ENCODE assay signal across 27 cellular contexts in genomic region chr18:7480853-7481252, GRCh38.
DNase-seq lines count a peak whose midpoint lies in the region; ATAC-seq, FAIRE-seq and TF ChIP-seq lines count a peak whose summit lies in the region.
"Had no signal": no experiment of that assay in that cellular context is flagged by ENCODE, and none has a peak within 500 bp of the region (broad histone marks: within the 10 kb centered on the region; RNA-seq: fewer than 3 reads in every experiment).

No MANE protein-coding gene starts in this region.

- no peak overlapping the region for H3K4me3 Mint-ChIP-seq in GM23338
- no peak overlapping the region for H3K4me3 Mint-ChIP-seq in nephron progenitor cell
- H3K4me3 Mint-ChIP-seq in endodermal cell, result no peak overlapping the region
- no peak overlapping the region for H3K4me3 Mint-ChIP-seq in Calu3 (ENCODE audit: low read depth, unreplicated experiment)
- H3K4me3 Mint-ChIP-seq: B cell; CD4-positive, alpha-beta T cell; CD8-positive, alpha-beta T cell had no signal

- no peaks in the 10 kb centered on the region for H3K79me2 ChIP-seq in GM23338 (replicated peaks; ENCODE audit: insufficient read depth)

- no peaks in the 10 kb centered on the region for H3K36me3 ChIP-seq in GM23338 (ENCODE audit: insufficient read depth)
- no peaks in the 10 kb centered on the region for H3K36me3 ChIP-seq in bronchial epithelial cell (ENCODE audit: control insufficient read depth, insufficient read depth, low read length)
- no peaks in the 10 kb centered on the region for H3K36me3 ChIP-seq in endodermal cell (ENCODE audit: control insufficient read depth, insufficient read depth, low read length)
- H3K36me3 ChIP-seq: BLaER1 treated with 17β-estradiol and CSF1 and Interleukin-3, amounts not matched to agents 10 nM and 100 nM had no signal

- no peak for ATAC-seq in GM23338
- ATAC-seq: A549; CD8-positive, alpha-beta T cell; GM12878 had no signal

- WGBS in endodermal cell (ENCODE audit: insufficient coverage in 1 of 2, insufficient read length in 1 of 2), 2 experiments, result 96% methylated on average over 5 to 6 of the region's 6 CpGs

- peak overlapping the region; percentile 63 for H2AFZ ChIP-seq in GM23338

- H3K27ac ChIP-seq in GM23338 (ENCODE audit: low read depth), result no peak overlapping the region
- no peak overlapping the region for H3K27ac ChIP-seq in endodermal cell (ENCODE audit: low read depth, low read length)
- H3K27ac ChIP-seq: 22Rv1; A549; BLaER1 treated with 17β-estradiol and CSF1 and Interleukin-3, amounts not matched to agents 10 nM and 100 nM; C4-2B had no signal

- H3K4me1 Mint-ChIP-seq in GM23338 (peaks cover 9% of the 10 kb centered on the region), nephron progenitor cell (peaks cover 46% of the 10 kb centered on the region), endodermal cell (peaks cover 15% of the 10 kb centered on the region), Calu3 (ENCODE audit: low read depth, unreplicated experiment) (no peaks in the 10 kb centered on the region)
- H3K4me1 Mint-ChIP-seq: B cell had no signal

- H3K4me2 ChIP-seq in GM23338, result no peak overlapping the region
- H3K4me2 ChIP-seq: A549; BLaER1 treated with 17β-estradiol and CSF1 and Interleukin-3, amounts not matched to agents 10 nM and 100 nM had no signal

- H3K27ac Mint-ChIP-seq in GM23338 (no peak overlapping the region), nephron progenitor cell (peak overlapping the region; percentile 45), endodermal cell (no peak overlapping the region), Calu3 (ENCODE audit: unreplicated experiment) (no peak overlapping the region)
- H3K27ac Mint-ChIP-seq: B cell; CD4-positive, alpha-beta T cell; CD8-positive, alpha-beta T cell had no signal

- TF ChIP-seq CTCF in GM23338 (conservative IDR thresholded peaks at IDR 0.05; ENCODE audit: low read depth in 2 of 2), result no peak
- no peak for TF ChIP-seq CTCF in bronchial epithelial cell (IDR thresholded peaks at IDR 0.05; ENCODE audit: insufficient read depth, low read length, severe bottlenecking)
- TF ChIP-seq CTCF in nephron progenitor cell (IDR thresholded peaks at IDR 0.05), result no peak
- no peak for TF ChIP-seq CTCF in endodermal cell (conservative IDR thresholded peaks at IDR 0.05)
- TF ChIP-seq CTCF in Calu3 (IDR thresholded peaks at IDR 0.05; ENCODE audit: unreplicated experiment), result no peak

- no peaks in the 10 kb centered on the region for H3F3A ChIP-seq in GM23338 (replicated peaks; ENCODE audit: low read depth)

- H3K9ac ChIP-seq in endodermal cell (ENCODE audit: extremely low read depth, low read length, poor library complexity, severe bottlenecking), result no peak overlapping the region
- H3K9ac ChIP-seq: BLaER1 treated with 17β-estradiol and CSF1 and Interleukin-3, amounts not matched to agents 10 nM and 100 nM had no signal

- H3K9me3 ChIP-seq in endodermal cell (ENCODE audit: control insufficient read depth, low read length), result no peaks in the 10 kb centered on the region
- H3K9me3 ChIP-seq: A549; BLaER1 treated with 17β-estradiol and CSF1 and Interleukin-3, amounts not matched to agents 10 nM and 100 nM; Caco-2 had no signal

- H3K4me1 ChIP-seq in GM23338 (ENCODE audit: insufficient read depth) (no peaks in the 10 kb centered on the region; the same call in 1 of the 2 replicates), endodermal cell (ENCODE audit: control insufficient read depth, insufficient read depth, low read length) (peaks cover 2% of the 10 kb centered on the region)
- H3K4me1 ChIP-seq: A549, Caco-2 had no signal

- DNase-seq in GM23338 (ENCODE audit: low spot score) (no peak), NCI-H82 treated with DMSO at 0.1 percent for 48 hours (lab: John Stamatoyannopoulos, UW; ENCODE audit: unreplicated experiment) (peak; percentile 65), bronchial epithelial cell (ENCODE audit: low read depth) (no peak), nephron progenitor cell (no peak), endodermal cell (no peak), ureter (ENCODE audit: low spot score) (no peak), Calu3 (no peak)
- DNase-seq in activated CD8-positive, alpha-beta memory T cell treated with anti-CD3 and anti-CD28 coated beads, Interleukin-2, amount 50 U/mL, for 4 hours, result no peak
- DNase-seq: AML-193; Caco-2; CD4-positive, alpha-beta T cell; CD8-positive, alpha-beta T cell; DMS 273 treated with DMSO at 0.1 percent for 48 hours; DMS153; DMS53; DMS79; DND-41; EL; GDM1 had no signal

- intact Hi-C loops in Calu3 (cut with micrococcal nuclease; ENCODE audit: unreplicated experiment), result no loop called here

- H4K20me1 ChIP-seq in GM23338 (replicated peaks; ENCODE audit: insufficient read depth), result no peaks in the 10 kb centered on the region
- H4K20me1 ChIP-seq: BLaER1 treated with 17β-estradiol and CSF1 and Interleukin-3, amounts not matched to agents 10 nM and 100 nM had no signal

- peak; percentile 77 for FAIRE-seq in bronchial epithelial cell (lab: Jason Lieb, UNC)
- FAIRE-seq: A549, GM12878, GM12892, GM18507 had no signal

- H3K4me3 ChIP-seq in GM23338 (no peak overlapping the region), bronchial epithelial cell (ENCODE audit: low read depth, low read length) (no peak overlapping the region), endodermal cell (ENCODE audit: low read length) (no peak overlapping the region)
- H3K4me3 ChIP-seq: A549; BLaER1 treated with 17β-estradiol and CSF1 and Interleukin-3, amounts not matched to agents 10 nM and 100 nM; GM12878 had no signal

- H3K9me3 Mint-ChIP-seq in GM23338 (no peaks in the 10 kb centered on the region), nephron progenitor cell (peaks cover 8% of the 10 kb centered on the region), endodermal cell (peaks cover 2% of the 10 kb centered on the region), Calu3 (ENCODE audit: low read depth, unreplicated experiment) (no peaks in the 10 kb centered on the region)
- H3K9me3 Mint-ChIP-seq: CD4-positive, alpha-beta T cell; CD8-positive, alpha-beta T cell had no signal

- H3K27me3 Mint-ChIP-seq in GM23338 (ENCODE audit: insufficient read depth, low read depth, poor library complexity) (no peaks in the 10 kb centered on the region), nephron progenitor cell (ENCODE audit: low read depth, poor library complexity) (no peaks in the 10 kb centered on the region), endodermal cell (ENCODE audit: insufficient read depth) (peaks cover 3% of the 10 kb centered on the region), Calu3 (ENCODE audit: unreplicated experiment) (peaks cover 14% of the 10 kb centered on the region)
- H3K27me3 Mint-ChIP-seq: B cell; CD4-positive, alpha-beta T cell had no signal

- no TSS peak for BruUV-seq in Calu3 (replicated peaks; lab: Mats Ljungman, UMichigan)

- no peaks in the 10 kb centered on the region for H3K36me3 Mint-ChIP-seq in GM23338 (ENCODE audit: low read depth)
- no peaks in the 10 kb centered on the region for H3K36me3 Mint-ChIP-seq in nephron progenitor cell (ENCODE audit: low read depth)
- no peaks in the 10 kb centered on the region for H3K36me3 Mint-ChIP-seq in endodermal cell (ENCODE audit: low read depth)
- H3K36me3 Mint-ChIP-seq in Calu3 (ENCODE audit: insufficient read depth, unreplicated experiment), result no peaks in the 10 kb centered on the region
- H3K36me3 Mint-ChIP-seq: CD8-positive, alpha-beta T cell had no signal

- H3K9me2 ChIP-seq in GM23338 (ENCODE audit: insufficient read depth), result no peaks in the 10 kb centered on the region

- CTCF ChIA-PET in Calu3 (lab: Charles Lee), result no interaction called here

- H3K27me3 ChIP-seq in GM23338 (ENCODE audit: insufficient read depth) (no peaks in the 10 kb centered on the region), bronchial epithelial cell (ENCODE audit: control insufficient read depth, insufficient read depth, low read length) (no peaks in the 10 kb centered on the region), endodermal cell (ENCODE audit: control insufficient read depth, insufficient read depth, low read length, poor library complexity, severe bottlenecking) (no peaks in the 10 kb centered on the region)
- H3K27me3 ChIP-seq: BLaER1 treated with 17β-estradiol and CSF1 and Interleukin-3, amounts not matched to agents 10 nM and 100 nM had no signal

TF ChIP-seq in GM23338, 12 proteins besides CTCF, POLR2A, EP300 and RAD21 (continues in another document):
- no peak for TF ChIP-seq JUNB (IDR thresholded peaks at IDR 0.05; ENCODE audit: unreplicated experiment)
- no peak for TF ChIP-seq REST (IDR thresholded peaks at IDR 0.05; ENCODE audit: unreplicated experiment)
- TF ChIP-seq ZNF331 (CRISPR knock-in tag; IDR thresholded peaks at IDR 0.05; ENCODE audit: low read depth), result no peak
- TF ChIP-seq EZH2phosphoT487 (IDR thresholded peaks at IDR 0.05; ENCODE audit: unreplicated experiment), result no peak
